In the genomic region with DNA sequence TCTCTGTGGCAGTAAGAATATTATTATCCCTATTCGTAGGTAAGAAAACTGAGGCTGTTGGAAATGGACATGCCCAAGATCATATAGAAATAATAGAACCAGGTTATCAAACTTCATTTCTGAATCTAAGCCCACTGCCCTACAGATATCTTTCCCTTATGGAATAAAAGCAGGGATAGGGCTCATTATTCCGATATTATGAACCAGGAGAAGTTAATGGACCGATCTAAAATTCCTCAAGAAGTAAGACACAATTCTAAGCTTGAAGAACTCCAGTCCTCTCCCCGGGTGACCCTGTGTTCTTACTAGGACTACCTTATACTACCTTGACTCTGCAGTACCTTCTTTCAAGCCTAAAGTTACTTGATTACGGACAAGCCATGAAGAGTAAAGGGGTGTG, we compare ENCODE assay signal across 1 cellular context.
TF ChIP-seq lines count a peak whose summit lies in the region.

No MANE protein-coding gene starts in this region.

TF ChIP-seq in GM23338, 12 proteins besides CTCF, POLR2A, EP300 and RAD21 (continued from another document):
- TF ChIP-seq, protein P1, sequence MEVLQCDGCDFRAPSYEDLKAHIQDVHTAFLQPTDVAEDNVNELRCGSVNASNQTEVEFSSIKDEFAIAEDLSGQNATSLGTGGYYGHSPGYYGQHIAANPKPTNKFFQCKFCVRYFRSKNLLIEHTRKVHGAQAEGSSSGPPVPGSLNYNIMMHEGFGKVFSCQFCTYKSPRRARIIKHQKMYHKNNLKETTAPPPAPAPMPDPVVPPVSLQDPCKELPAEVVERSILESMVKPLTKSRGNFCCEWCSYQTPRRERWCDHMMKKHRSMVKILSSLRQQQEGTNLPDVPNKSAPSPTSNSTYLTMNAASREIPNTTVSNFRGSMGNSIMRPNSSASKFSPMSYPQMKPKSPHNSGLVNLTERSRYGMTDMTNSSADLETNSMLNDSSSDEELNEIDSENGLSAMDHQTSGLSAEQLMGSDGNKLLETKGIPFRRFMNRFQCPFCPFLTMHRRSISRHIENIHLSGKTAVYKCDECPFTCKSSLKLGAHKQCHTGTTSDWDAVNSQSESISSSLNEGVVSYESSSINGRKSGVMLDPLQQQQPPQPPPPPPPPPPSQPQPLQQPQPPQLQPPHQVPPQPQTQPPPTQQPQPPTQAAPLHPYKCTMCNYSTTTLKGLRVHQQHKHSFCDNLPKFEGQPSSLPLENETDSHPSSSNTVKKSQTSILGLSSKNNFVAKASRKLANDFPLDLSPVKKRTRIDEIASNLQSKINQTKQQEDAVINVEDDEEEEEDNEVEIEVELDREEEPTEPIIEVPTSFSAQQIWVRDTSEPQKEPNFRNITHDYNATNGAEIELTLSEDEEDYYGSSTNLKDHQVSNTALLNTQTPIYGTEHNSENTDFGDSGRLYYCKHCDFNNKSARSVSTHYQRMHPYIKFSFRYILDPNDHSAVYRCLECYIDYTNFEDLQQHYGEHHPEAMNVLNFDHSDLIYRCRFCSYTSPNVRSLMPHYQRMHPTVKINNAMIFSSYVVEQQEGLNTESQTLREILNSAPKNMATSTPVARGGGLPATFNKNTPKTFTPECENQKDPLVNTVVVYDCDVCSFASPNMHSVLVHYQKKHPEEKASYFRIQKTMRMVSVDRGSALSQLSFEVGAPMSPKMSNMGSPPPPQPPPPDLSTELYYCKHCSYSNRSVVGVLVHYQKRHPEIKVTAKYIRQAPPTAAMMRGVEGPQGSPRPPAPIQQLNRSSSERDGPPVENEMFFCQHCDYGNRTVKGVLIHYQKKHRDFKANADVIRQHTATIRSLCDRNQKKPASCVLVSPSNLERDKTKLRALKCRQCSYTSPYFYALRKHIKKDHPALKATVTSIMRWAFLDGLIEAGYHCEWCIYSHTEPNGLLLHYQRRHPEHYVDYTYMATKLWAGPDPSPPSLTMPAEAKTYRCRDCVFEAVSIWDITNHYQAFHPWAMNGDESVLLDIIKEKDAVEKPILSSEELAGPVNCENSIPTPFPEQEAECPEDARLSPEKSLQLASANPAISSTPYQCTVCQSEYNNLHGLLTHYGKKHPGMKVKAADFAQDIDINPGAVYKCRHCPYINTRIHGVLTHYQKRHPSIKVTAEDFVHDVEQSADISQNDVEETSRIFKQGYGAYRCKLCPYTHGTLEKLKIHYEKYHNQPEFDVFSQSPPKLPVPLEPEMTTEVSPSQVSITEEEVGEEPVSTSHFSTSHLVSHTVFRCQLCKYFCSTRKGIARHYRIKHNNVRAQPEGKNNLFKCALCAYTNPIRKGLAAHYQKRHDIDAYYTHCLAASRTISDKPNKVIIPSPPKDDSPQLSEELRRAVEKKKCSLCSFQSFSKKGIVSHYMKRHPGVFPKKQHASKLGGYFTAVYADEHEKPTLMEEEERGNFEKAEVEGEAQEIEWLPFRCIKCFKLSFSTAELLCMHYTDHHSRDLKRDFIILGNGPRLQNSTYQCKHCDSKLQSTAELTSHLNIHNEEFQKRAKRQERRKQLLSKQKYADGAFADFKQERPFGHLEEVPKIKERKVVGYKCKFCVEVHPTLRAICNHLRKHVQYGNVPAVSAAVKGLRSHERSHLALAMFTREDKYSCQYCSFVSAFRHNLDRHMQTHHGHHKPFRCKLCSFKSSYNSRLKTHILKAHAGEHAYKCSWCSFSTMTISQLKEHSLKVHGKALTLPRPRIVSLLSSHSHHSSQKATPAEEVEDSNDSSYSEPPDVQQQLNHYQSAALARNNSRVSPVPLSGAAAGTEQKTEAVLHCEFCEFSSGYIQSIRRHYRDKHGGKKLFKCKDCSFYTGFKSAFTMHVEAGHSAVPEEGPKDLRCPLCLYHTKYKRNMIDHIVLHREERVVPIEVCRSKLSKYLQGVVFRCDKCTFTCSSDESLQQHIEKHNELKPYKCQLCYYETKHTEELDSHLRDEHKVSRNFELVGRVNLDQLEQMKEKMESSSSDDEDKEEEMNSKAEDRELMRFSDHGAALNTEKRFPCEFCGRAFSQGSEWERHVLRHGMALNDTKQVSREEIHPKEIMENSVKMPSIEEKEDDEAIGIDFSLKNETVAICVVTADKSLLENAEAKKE (CRISPR knock-in tag; IDR thresholded peaks at IDR 0.05): no peak
